Comparison of ENCODE assay signal across 34 cellular contexts in the genomic region with DNA sequence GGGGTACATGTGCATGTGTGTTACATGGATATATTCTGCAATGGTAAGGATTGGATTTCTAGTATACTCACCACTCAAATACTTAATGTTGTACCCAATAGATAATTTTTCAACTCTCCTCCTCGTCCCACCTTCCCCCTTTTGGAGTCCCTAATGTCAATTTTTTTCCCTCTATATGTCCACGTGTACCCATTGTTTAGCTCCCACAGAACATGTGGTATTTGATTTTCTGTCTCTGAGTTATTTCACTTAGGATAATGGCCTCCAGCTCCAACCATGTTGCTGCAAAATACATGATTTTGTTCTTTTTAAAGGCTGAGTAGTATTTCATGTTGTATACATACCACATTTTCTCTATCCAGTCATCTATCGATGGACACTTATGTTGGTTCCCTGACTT.
"Had no signal": no experiment of that assay in that cellular context is flagged by ENCODE, and none has a peak within 500 bp of the region (broad histone marks: within the 10 kb centered on the region; RNA-seq: fewer than 3 reads in every experiment).

No MANE protein-coding gene starts in this region.

- H3K36me3 ChIP-seq: MG63 had no signal

- H3K27me3 ChIP-seq: MG63 had no signal

- H3K4me3 ChIP-seq: MG63 had no signal

- DNase-seq: Karpas-422, Kasumi-1, MG63, MM.1S, MV-4-11, NCI-H1048, NCI-H1092, NCI-H1092 treated with DMSO at 0.1 percent for 48 hours, NCI-H1105, NCI-H1105 treated with DMSO at 0.1 percent for 48 hours, NCI-H1417, NCI-H1417 treated with DMSO at 0.1 percent for 48 hours, NCI-H1436, NCI-H1436 treated with DMSO at 0.1 percent for 48 hours, NCI-H146, NCI-H1694, NCI-H1694 treated with DMSO at 0.1 percent for 48 hours, NCI-H187, NCI-H187 treated with DMSO at 0.1 percent for 48 hours, NCI-H1930, NCI-H2029, NCI-H2029 treated with DMSO at 0.1 percent for 48 hours, NCI-H2081, NCI-H2081 treated with DMSO at 0.1 percent for 48 hours, NCI-H2107, NCI-H2171, NCI-H2171 treated with DMSO at 0.1 percent for 48 hours, NCI-H2227 treated with DMSO at 0.1 percent for 48 hours, NCI-H226, NCI-H345, NCI-H446, NCI-H446 treated with DMSO at 0.1 percent for 48 hours, NCI-H510A, NCI-H510A treated with DMSO at 0.1 percent for 48 hours had no signal
